In genomic region chr6:90478278-90478677, GRCh38 we compare ENCODE assay signal across 14 cellular contexts.
A peak's percentile ranks its signal among the peaks of the same experiment; 100 is the strongest.
DNase-seq lines count a peak whose midpoint lies in the region; ATAC-seq and TF ChIP-seq lines count a peak whose summit lies in the region.
"Had no signal": no experiment of that assay in that cellular context is flagged by ENCODE, and none has a peak within 500 bp of the region (broad histone marks: within the 10 kb centered on the region; RNA-seq: fewer than 3 reads in every experiment).

No MANE protein-coding gene starts in this region.

- peaks cover 32 to 48% (median 47%) of the 10 kb centered on the region in 3 donors for H3K4me1 Mint-ChIP-seq in T-cell
- H3K4me1 Mint-ChIP-seq in endodermal cell: peaks cover 16% of the 10 kb centered on the region

- POLR2A ChIA-PET in T-cell (lab: Charles Lee): no interaction called here

- H3K9ac ChIP-seq in endodermal cell (ENCODE audit: extremely low read depth, low read length, poor library complexity, severe bottlenecking): no peak overlapping the region

- H3K9me3 Mint-ChIP-seq in T-cell (no peaks in the 10 kb centered on the region), endodermal cell (no peaks in the 10 kb centered on the region)

- intact Hi-C loops in esophagus squamous epithelium (cut with DNase I): loop anchor here (5.0 to 10.0 kb wide), 2 partner anchors 183 to 536 kb away; partner anchors contain the start of gene BACH2

- H3K27ac ChIP-seq in endodermal cell (ENCODE audit: low read depth, low read length) (no peak overlapping the region), esophagus squamous epithelium (no peak overlapping the region)
- H3K27ac ChIP-seq: upper lobe of left lung had no signal

- peak overlapping the region; percentile 15 to 61 for H3K27ac Mint-ChIP-seq in T-cell
- H3K27ac Mint-ChIP-seq in endodermal cell: no peak overlapping the region

- TF ChIP-seq CTCF in GM12875 (IDR thresholded peaks at IDR 0.05; ENCODE audit: borderline replicate concordance, insufficient read depth, low read depth, low read length) (0 out of 2 replicates have a peak, but pooled peaks have one; percentile 6), endodermal cell (conservative IDR thresholded peaks at IDR 0.05) (peak; percentile 62), esophagus squamous epithelium (IDR thresholded peaks at IDR 0.05) (no peak)

- peak; percentile 54 for DNase-seq in activated CD4-positive, alpha-beta T cell treated with anti-CD3 and anti-CD28 coated beads for 48 hours
- DNase-seq in activated CD4-positive, alpha-beta T cell treated with anti-CD3 and anti-CD28 coated beads, Interleukin-2, amount 50 U/mL, for 1 hour: no peak
- DNase-seq in T-cell: no peak
- DNase-seq in endodermal cell: peak; percentile 84
- DNase-seq in esophagus squamous epithelium (lab: John Stamatoyannopoulos, UW): no peak
- DNase-seq in SHP77 (lab: John Stamatoyannopoulos, UW): no peak
- DNase-seq in RPMI8226: no peak
- DNase-seq: COR-L47; NCI-H774; SIG-M5; sigmoid colon; stimulated activated CD4-positive, alpha-beta T cell treated with anti-CD3 and anti-CD28 coated beads, Interleukin-4, amount 100 ng/mL, for 4 hours; upper lobe of left lung had no signal

- H3K36me3 ChIP-seq in endodermal cell (ENCODE audit: control insufficient read depth, insufficient read depth, low read length): no peaks in the 10 kb centered on the region
- H3K36me3 ChIP-seq in esophagus squamous epithelium: no peaks in the 10 kb centered on the region
- H3K36me3 ChIP-seq: sigmoid colon, upper lobe of left lung had no signal

- H3K4me3 Mint-ChIP-seq in T-cell (no peak overlapping the region), endodermal cell (no peak overlapping the region)

- H3K36me3 Mint-ChIP-seq in T-cell (no peaks in the 10 kb centered on the region), endodermal cell (ENCODE audit: low read depth) (no peaks in the 10 kb centered on the region)

- H3K9me3 ChIP-seq in endodermal cell (ENCODE audit: control insufficient read depth, low read length): no peaks in the 10 kb centered on the region
- H3K9me3 ChIP-seq in esophagus squamous epithelium: no peaks in the 10 kb centered on the region
- H3K9me3 ChIP-seq: sigmoid colon, upper lobe of left lung had no signal

- no peak for ATAC-seq in T-cell (replicated peaks in 1 of 4)

- no peak for TF ChIP-seq POLR2A in esophagus squamous epithelium (IDR thresholded peaks at IDR 0.05)

- H3K27me3 Mint-ChIP-seq in T-cell: no peaks in the 10 kb centered on the region
- peaks cover 4% of the 10 kb centered on the region for H3K27me3 Mint-ChIP-seq in endodermal cell (ENCODE audit: insufficient read depth)

- H3K4me1 ChIP-seq in endodermal cell (ENCODE audit: control insufficient read depth, insufficient read depth, low read length) (peaks cover 3% of the 10 kb centered on the region), esophagus squamous epithelium (peaks cover 0 to 25% (median 4%) of the 10 kb centered on the region in 3 donors)

- CTCF ChIA-PET in T-cell (lab: Charles Lee): interaction anchor here (0.5 to 10.7 kb wide), 15 partner anchors 10 to 632 kb away, joined by 3 to 198 read pairs (median 4); no protein-coding TSS in a partner anchor

- no peaks in the 10 kb centered on the region for H3K27me3 ChIP-seq in endodermal cell (ENCODE audit: control insufficient read depth, insufficient read depth, low read length, poor library complexity, severe bottlenecking)
- no peaks in the 10 kb centered on the region for H3K27me3 ChIP-seq in esophagus squamous epithelium
- H3K27me3 ChIP-seq: sigmoid colon, upper lobe of left lung had no signal

- 81 to 91% methylated on average over 4 of the region's 4 CpGs for WGBS in endodermal cell (ENCODE audit: insufficient coverage in 1 of 2, insufficient read length in 1 of 2), 2 experiments
- 84 to 100% methylated on average over 2 to 4 of the region's 4 CpGs for WGBS in esophagus squamous epithelium, 2 donors

- H3K4me3 ChIP-seq in GM12875 (ENCODE audit: low read depth, low read length) (no peak overlapping the region), endodermal cell (ENCODE audit: low read length) (no peak overlapping the region), esophagus squamous epithelium (no peak overlapping the region)
- H3K4me3 ChIP-seq: sigmoid colon, upper lobe of left lung had no signal

Comparison
In these comparisons a context has a peak if more than half of its experiments do, and no peak if none do; other contexts are left out.
1. DNase-seq: peak in activated CD4-positive, alpha-beta T cell treated with anti-CD3 and anti-CD28 coated beads for 48 hours (single experiment) and endodermal cell (single experiment); none in activated CD4-positive, alpha-beta T cell treated with anti-CD3 and anti-CD28 coated beads, Interleukin-2, amount 50 U/mL, for 1 hour (single experiment), T-cell (0 of 34), esophagus squamous epithelium (single experiment), SHP77 (0 of 2) and RPMI8226 (single experiment).
2. CTCF ChIP-seq: peak in GM12875 (single experiment) and endodermal cell (single experiment); none in esophagus squamous epithelium (0 of 6).